In genomic region chr20:53593466-53594007, GRCh38 we compare ENCODE assay signal across 8 cellular contexts. TPM values are rescaled to one million over a fixed set of nuclear protein-coding genes. Genes with fewer than 3 reads are reported as not detected.
A peak's percentile ranks its signal among the peaks of the same experiment; 100 is the strongest.
DNase-seq lines count a peak whose midpoint lies in the region; ATAC-seq, FAIRE-seq and TF ChIP-seq lines count a peak whose summit lies in the region.
"Not testable (repeated sequence)": the region's sequence is repeated elsewhere in the genome, so short reads cannot be mapped to it uniquely, and the experiment has no call there.

Gene ZNF217 (minus strand): TSS chr20:53593839. CDS start chr20:53582826, 11,013 bp downstream.

- intact Hi-C loops in HepG2 (cut with micrococcal nuclease; ENCODE audit: unreplicated experiment) = loop anchor here (1.0 kb wide), 3 partner anchors 14 to 84 kb away; no protein-coding TSS in a partner anchor

- WGBS in ectodermal cell, 2 experiments = 0 to 2% methylated on average over 65 to 66 of the region's 66 CpGs
- WGBS in HepG2 (ENCODE audit: low lambda C conversion rate) = under 1% methylated on average over 20 of the region's 66 CpGs

- not testable (repeated sequence) for H3K27me3 ChIP-seq in ectodermal cell (ENCODE audit: control insufficient read depth, insufficient read depth, low read length, poor library complexity, severe bottlenecking); HepG2 (ENCODE audit: control insufficient read depth in 1 of 2, insufficient read depth in 2 of 2, low read length in 2 of 2)

- H4K20me1 ChIP-seq in HepG2 (ENCODE audit: insufficient read depth, low read length) = not testable (repeated sequence)

- TF ChIP-seq EP300 in HepG2 (IDR thresholded peaks at IDR 0.05; ENCODE audit: low read depth in 2 of 2, low read length in 2 of 2); HepG2 (CRISPR knock-in tag; IDR thresholded peaks at IDR 0.05; ENCODE audit: borderline replicate concordance): not testable (repeated sequence)

- in situ Hi-C loops in HepG2 (cut with HindIII; ENCODE audit: extremely low pct_ligation_motif_present, low pct_unique_long_range_greater_than_20kb) = not testable (repeated sequence)

- H3K4me1 ChIP-seq in ectodermal cell (ENCODE audit: control insufficient read depth, insufficient read depth, low read length) = peaks cover 15% of the 10 kb centered on the region
- H3K4me1 ChIP-seq in HepG2 (ENCODE audit: insufficient read depth, low read length) = peaks cover 43% of the 10 kb centered on the region

- CTCF ChIA-PET in HepG2 (lab: Yijun Ruan, JAX; ENCODE audit: low intra/inter-chr PET ratio, low total read pairs) = interaction anchor here (2.5 kb wide), 1 partner anchor 14 kb away, joined by 18 read pairs; no protein-coding TSS in a partner anchor

- H3K9me3 ChIP-seq in ectodermal cell (ENCODE audit: control insufficient read depth, low read length); HepG2 (ENCODE audit: low read length): not testable (repeated sequence)

- not testable (repeated sequence) for TF ChIP-seq CTCF in AG09309 (IDR thresholded peaks at IDR 0.05; ENCODE audit: control insufficient read depth, insufficient read depth, low read depth, low read length, missing control alignments)
- peak; percentile 44 for TF ChIP-seq CTCF in HepG2 (CRISPR knock-in tag; IDR thresholded peaks at IDR 0.05)

- not testable (repeated sequence) for DNase-seq in AG09309 (ENCODE audit: low read depth)
- peak; percentile 80 for DNase-seq in OCI-M1 (lab: John Stamatoyannopoulos, UW)
- peak; percentile 59 for DNase-seq in activated CD8-positive, alpha-beta memory T cell treated with anti-CD3 and anti-CD28 coated beads, Interleukin-2, amount 50 U/mL, for 4 hours
- DNase-seq in HepG2 (ENCODE audit: low spot score) = peak; percentile 67
- peak in 2 of 3 donors; percentile 66 to 72 for DNase-seq in stimulated activated CD4-positive, alpha-beta T cell treated with anti-CD3 and anti-CD28 coated beads, Interleukin-12 subunit alpha, Interleukin-12 subunit beta, amount 100 ng/mL, for 48 hours (ENCODE audit: low read depth in 2 of 3, low spot score in 1 of 3)

- ATAC-seq in GM19438 (IDR thresholded peaks at IDR 0.05; ENCODE audit: low read depth, unreplicated experiment) = peak; percentile 19
- ATAC-seq in HG03432 (IDR thresholded peaks at IDR 0.05; ENCODE audit: unreplicated experiment) = peak; percentile 27
- ATAC-seq in HepG2 = peak; percentile 69

- not testable (repeated sequence) for BruUV-seq in HepG2 (replicated peaks; lab: Mats Ljungman, UMichigan)

- peak in 1 of 2 experiments; percentile 29; a peak in 1 of 4 replicates for TF ChIP-seq POLR2A in HepG2 (IDR thresholded peaks at IDR 0.05; ENCODE audit: insufficient read depth in 1 of 2, low read depth in 2 of 2, low read length in 2 of 2)

- H3K79me2 ChIP-seq in HepG2 (ENCODE audit: insufficient read depth, low read length) = peaks cover 52% of the 10 kb centered on the region

- H3K36me3 ChIP-seq in ectodermal cell (ENCODE audit: control insufficient read depth, insufficient read depth, low read length); HepG2 (replicated peaks in 1 of 2; ENCODE audit: control insufficient read depth in 1 of 2, insufficient read depth in 2 of 2, low read length in 2 of 2): not testable (repeated sequence)

- H2AFZ ChIP-seq in HepG2 (ENCODE audit: low read length) = not testable (repeated sequence)

- POLR2A ChIA-PET in HepG2 (lab: Yijun Ruan, JAX) = interaction anchor here (0.6 to 9.2 kb wide), 30 partner anchors 9 to 539 kb away, joined by 3 to 164 read pairs (median 6); no protein-coding TSS in a partner anchor

- not testable (repeated sequence) for FAIRE-seq in HepG2 (lab: Jason Lieb, UNC)

- H3K4me3 ChIP-seq in AG09309 (ENCODE audit: control insufficient read depth, low read depth, low read length) (peak within 1 kb of the TSS; percentile 81), ectodermal cell (ENCODE audit: insufficient read depth, low read depth, low read length) (peak within 1 kb of the TSS; percentile 70), HepG2 (replicated peaks in 1 of 3; ENCODE audit: insufficient read depth in 1 of 3, low read depth in 2 of 3, low read length in 3 of 3) (peak within 1 kb of the TSS; percentile 90 to 98 (median 95))

- H3K27ac ChIP-seq in ectodermal cell (ENCODE audit: insufficient read depth, low read depth, low read length, poor library complexity, severe bottlenecking) (peak within 1 kb of the TSS; percentile 90), HepG2 (ENCODE audit: extremely low read length, insufficient read depth, low read length) (peak within 1 kb of the TSS; percentile 87)

- not testable (repeated sequence) for TF ChIP-seq RAD21 in HepG2 (CRISPR knock-in tag; IDR thresholded peaks at IDR 0.05)

- H3K4me2 ChIP-seq in HepG2 (ENCODE audit: low read depth, low read length) = peak within 1 kb of the TSS; percentile 99

- peak within 1 kb of the TSS; percentile 89 for H3K9ac ChIP-seq in HepG2 (ENCODE audit: insufficient read depth, low read depth, low read length)

TF ChIP-seq in HepG2, 621 proteins besides CTCF, POLR2A, EP300 and RAD21 (continues in another document):
- TF ChIP-seq SIN3A (IDR thresholded peaks at IDR 0.05; ENCODE audit: borderline replicate concordance, low read depth, low read length) (peak; percentile 63; the same call in 1 of the 2 replicates), IKZF4 (CRISPR knock-in tag; IDR thresholded peaks at IDR 0.05; ENCODE audit: borderline replicate concordance, low read depth, not compliant biosample characterization) (peak; percentile 50), PRDM15 (CRISPR knock-in tag; IDR thresholded peaks at IDR 0.05) (peak; percentile 34; the same call in 1 of the 2 replicates), AGO2 (optimal IDR thresholded peaks at IDR 0.05; ENCODE audit: low read depth, low read length) (peak; percentile 30), GATAD2A (CRISPR knock-in tag; IDR thresholded peaks at IDR 0.05) (peak; percentile 7; the same call in 1 of the 2 replicates), SRSF1 (optimal IDR thresholded peaks at IDR 0.05; ENCODE audit: low read depth, low read length) (peak; percentile 10), NONO (CRISPR knock-in tag; conservative IDR thresholded peaks at IDR 0.05) (0 out of 2 replicates have a peak, but pooled peaks have one; percentile 0), PHF8 (CRISPR knock-in tag; IDR thresholded peaks at IDR 0.05) (0 out of 2 replicates have a peak, but pooled peaks have one; percentile 35), ZFP90 (CRISPR knock-in tag; IDR thresholded peaks at IDR 0.05; ENCODE audit: borderline replicate concordance) (0 out of 2 replicates have a peak, but pooled peaks have one; percentile 38)
- not testable (repeated sequence) for TF ChIP-seq NONO (IDR thresholded peaks at IDR 0.05)

RNA-seq across cellular contexts. Expression of gene ZNF217, which starts in this region (rescaled TPM):
- 81.2 TPM for polyA plus RNA-seq in ectodermal cell (2013, experiment 1 of 4)
- 84.0 TPM for polyA plus RNA-seq in ectodermal cell (2013, experiment 2 of 4)
- 63.1 TPM for polyA plus RNA-seq in ectodermal cell (2013, experiment 3 of 4)
- polyA plus RNA-seq in ectodermal cell (2013, experiment 4 of 4) = 74.4 TPM
- 29.8 and 65.0 TPM in 2 replicates for total RNA-seq in HepG2 (2016; rRNA removed; fragmentation: Illumina TruSeq; extraction: Trizol)
- total RNA-seq in HepG2 (2016; cell fraction: cytosol; rRNA removed; fragmentation: Illumina TruSeq; extraction: Trizol; ENCODE audit: low read depth) = 3.8 and 3.9 TPM in 2 replicates
- total RNA-seq in HepG2 (2016; cell fraction: insoluble cytoplasmic fraction; rRNA removed; fragmentation: Illumina TruSeq; extraction: Trizol) = 30.1 and 52.5 TPM in 2 replicates
- total RNA-seq in HepG2 (2016; cell fraction: membrane; rRNA removed; fragmentation: Illumina TruSeq; extraction: Trizol) = 17.5 and 18.9 TPM in 2 replicates
- total RNA-seq in HepG2 (2016; cell fraction: nucleus; rRNA removed; fragmentation: Illumina TruSeq; extraction: Trizol) = 46.4 and 49.3 TPM in 2 replicates
- 22.3 and 23.7 TPM in 2 replicates for polyA plus RNA-seq in HepG2 (2011; rRNA removed)
- 16.1 and 20.6 TPM in 2 replicates for polyA plus RNA-seq in HepG2 (2011; cell fraction: cytosol; rRNA removed)
- 28.1 and 34.2 TPM in 2 replicates for polyA plus RNA-seq in HepG2 (2011; cell fraction: nucleus; rRNA removed)
- 30.6 and 41.2 TPM in 2 replicates for polyA plus RNA-seq in HepG2 (2012)
- 0.85 and 1.1 TPM in 2 replicates for polyA plus RNA-seq in HepG2 (2016; cell fraction: cytosol; fragmentation: Illumina TruSeq; extraction: Trizol; ENCODE audit: low read depth)
- polyA plus RNA-seq in HepG2 (2016; cell fraction: insoluble cytoplasmic fraction; fragmentation: Illumina TruSeq; extraction: Trizol; ENCODE audit: low read depth) = 50.4 and 54.5 TPM in 2 replicates
- polyA plus RNA-seq in HepG2 (2016; cell fraction: membrane; fragmentation: Illumina TruSeq; extraction: Trizol; ENCODE audit: low read depth) = 5.7 and 6.3 TPM in 2 replicates
- 66.7 and 71.5 TPM in 2 replicates for polyA plus RNA-seq in HepG2 (2016; cell fraction: nucleus; fragmentation: Illumina TruSeq; extraction: Trizol; ENCODE audit: insufficient read depth, low read depth)
- 13.5 and 82.3 TPM in 2 replicates for polyA minus RNA-seq in HepG2 (2011; rRNA and poly(A)+ RNA removed; ENCODE audit: low replicate concordance)
- 62.7 and 65.9 TPM in 2 replicates for polyA minus RNA-seq in HepG2 (2011; cell fraction: cytosol; rRNA and poly(A)+ RNA removed)
- polyA minus RNA-seq in HepG2 (2011; cell fraction: nucleus; rRNA and poly(A)+ RNA removed) = 63.2 and 86.3 TPM in 2 replicates

Comparison
In these comparisons a context has a peak if more than half of its experiments do, and no peak if none do; other contexts are left out.
1. ATAC-seq: peak in every context shown above with its lines; median percentile 69 in HepG2; 27 in HG03432; 19 in GM19438.